In the genomic region with DNA sequence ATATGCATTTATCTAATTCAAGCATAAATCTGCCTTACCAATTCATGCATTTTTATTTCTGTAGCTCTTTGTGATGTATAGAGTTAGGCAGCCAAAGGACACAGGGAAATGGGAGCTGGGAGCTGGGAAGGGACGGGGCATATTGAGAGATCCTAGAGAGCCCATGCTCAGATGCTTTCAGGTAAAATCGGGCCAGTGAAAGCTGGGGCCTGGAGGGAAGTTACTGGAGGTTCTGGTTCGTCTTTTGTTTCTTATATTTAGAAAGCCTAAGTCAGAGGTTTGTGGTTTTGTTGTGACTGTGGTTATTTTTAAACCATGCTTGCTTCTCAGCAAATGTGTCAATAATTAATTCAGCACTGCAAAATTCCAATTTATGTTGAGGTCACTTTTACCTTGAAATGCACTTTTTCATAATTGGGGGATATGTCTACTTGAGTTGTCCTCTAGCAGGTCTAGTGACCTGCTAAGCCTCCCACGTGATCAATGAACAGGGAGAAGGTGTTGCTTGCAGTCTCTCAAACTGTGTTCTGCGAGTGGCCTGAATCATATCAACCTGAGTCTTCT, we compare ENCODE assay signal across 8 cellular contexts. TPM values are rescaled to one million over a fixed set of nuclear protein-coding genes. Genes with fewer than 3 reads are reported as not detected.
DNase-seq lines count a peak whose midpoint lies in the region; FAIRE-seq and TF ChIP-seq lines count a peak whose summit lies in the region.

No MANE protein-coding gene starts in this region.

- H3K9ac ChIP-seq in OCI-LY3 (ENCODE audit: low read length), result peak overlapping the region; percentile 48; the same call in 1 of the 2 replicates
- H3K9ac ChIP-seq in endothelial cell of umbilical vein (replicated peaks; ENCODE audit: extremely low read depth, insufficient read depth, low read length), result no peak overlapping the region

- no peak for TF ChIP-seq POLR2A in endothelial cell of umbilical vein (IDR thresholded peaks at IDR 0.05; ENCODE audit: low read depth, low read length)
- no peak for TF ChIP-seq POLR2A in prostate gland (IDR thresholded peaks at IDR 0.05)

- intact Hi-C loops in activated naive CD4-positive, alpha-beta T cell treated with anti-CD3 and anti-CD28 coated beads for 36 hours (cut with micrococcal nuclease), result loop anchor here (1.0 kb wide), 3 partner anchors 37 to 329 kb away; no protein-coding TSS in a partner anchor
- intact Hi-C loops in endothelial cell of umbilical vein (cut with micrococcal nuclease) (no loop called here), prostate gland (cut with DNase I) (no loop called here)

- H3K36me3 Mint-ChIP-seq in activated naive CD4-positive, alpha-beta T cell treated with anti-CD3 and anti-CD28 coated beads for 36 hours (ENCODE audit: low read depth), result no peaks in the 10 kb centered on the region

- CTCF ChIA-PET in activated naive CD4-positive, alpha-beta T cell treated with anti-CD3 and anti-CD28 coated beads for 36 hours (lab: Charles Lee), result interaction anchor here (0.8 to 1.0 kb wide), 2 partner anchors 19 to 82 kb away, joined by 3 read pairs; a partner anchor contains a TSS
- CTCF ChIA-PET in endothelial cell of umbilical vein (lab: Charles Lee), result interaction anchor here (1.4 kb wide), 1 partner anchor 37 kb away, joined by 7 read pairs; no protein-coding TSS in a partner anchor

- no peaks in the 10 kb centered on the region for H3K27me3 ChIP-seq in OCI-LY3 (ENCODE audit: low read depth, low read length)
- no peaks in the 10 kb centered on the region for H3K27me3 ChIP-seq in endothelial cell of umbilical vein (ENCODE audit: control insufficient read depth in 2 of 2, insufficient read depth in 2 of 2, low read length in 2 of 2)
- no peaks in the 10 kb centered on the region for H3K27me3 ChIP-seq in prostate gland (replicated peaks; ENCODE audit: insufficient read depth)

- no peak for FAIRE-seq in endothelial cell of umbilical vein (lab: Jason Lieb, UNC)

- no peaks in the 10 kb centered on the region for H3K36me3 ChIP-seq in OCI-LY3 (replicated peaks; ENCODE audit: low read depth, low read length)
- no peaks in the 10 kb centered on the region for H3K36me3 ChIP-seq in endothelial cell of umbilical vein (ENCODE audit: control insufficient read depth in 2 of 2, extremely low read depth in 1 of 2, insufficient read depth in 2 of 2, low read length in 2 of 2)
- H3K36me3 ChIP-seq in prostate gland, result no peaks in the 10 kb centered on the region

- no peak for TF ChIP-seq CTCF in OCI-LY3 (IDR thresholded peaks at IDR 0.05; ENCODE audit: low read depth, low read length)
- no peak for TF ChIP-seq CTCF in endothelial cell of umbilical vein (IDR thresholded peaks at IDR 0.05; ENCODE audit: extremely low read depth in 1 of 2, insufficient read depth in 1 of 2, low read depth in 1 of 2, low read length in 2 of 2)
- TF ChIP-seq CTCF in prostate gland (IDR thresholded peaks at IDR 0.05), result no peak

- H3K4me3 ChIP-seq in OCI-LY3 (ENCODE audit: low read length), result peak overlapping the region; percentile 66
- no peak overlapping the region for H3K4me3 ChIP-seq in endothelial cell of umbilical vein (replicated peaks in 1 of 3; ENCODE audit: insufficient read depth in 1 of 3, low read depth in 1 of 3, low read length in 3 of 3)
- H3K4me3 ChIP-seq in prostate gland, result peak overlapping the region; percentile 5 to 20

- H3K27ac ChIP-seq in OCI-LY3 (ENCODE audit: low read length) (peak overlapping the region; percentile 89), endothelial cell of umbilical vein (ENCODE audit: insufficient read depth, low read depth, low read length) (no peak overlapping the region), prostate gland (peak overlapping the region; percentile 52 to 58)

- peaks cover 73% of the 10 kb centered on the region for H3K4me1 Mint-ChIP-seq in activated naive CD4-positive, alpha-beta T cell treated with anti-CD3 and anti-CD28 coated beads for 36 hours (ENCODE audit: low read depth)

- dilution Hi-C loops in endothelial cell of umbilical vein (cut with MboI; ENCODE audit: extremely low pct_ligation_motif_present, low sequenced_read_pairs), result no loop called here

- POLR2A ChIA-PET in endothelial cell of umbilical vein (lab: Charles Lee), result no interaction called here

- no peak for DNase-seq in activated naive CD4-positive, alpha-beta T cell treated with anti-CD3 and anti-CD28 coated beads for 36 hours
- no peak for DNase-seq in activated naive CD4-positive, alpha-beta T cell (lab: John Stamatoyannopoulos, UW)
- DNase-seq in endothelial cell of umbilical vein (ENCODE audit: low read depth, low spot score) (no peak), prostate gland (ENCODE audit: low spot score) (no peak), anterior cingulate cortex (lab: John Stamatoyannopoulos, UW) (no peak), NCI-H146 (lab: John Stamatoyannopoulos, UW) (no peak), LoVo (ENCODE audit: low spot score) (no peak)

- no peaks in the 10 kb centered on the region for H3K9me3 Mint-ChIP-seq in activated naive CD4-positive, alpha-beta T cell treated with anti-CD3 and anti-CD28 coated beads for 36 hours

- H4K20me1 ChIP-seq in OCI-LY3 (ENCODE audit: insufficient read depth, low read length), result no peaks in the 10 kb centered on the region
- H4K20me1 ChIP-seq in endothelial cell of umbilical vein (replicated peaks; ENCODE audit: control insufficient read depth, extremely low read depth, insufficient read depth, low read length), result no peaks in the 10 kb centered on the region

- H3K4me3 Mint-ChIP-seq in activated naive CD4-positive, alpha-beta T cell treated with anti-CD3 and anti-CD28 coated beads for 36 hours, result peak overlapping the region; percentile 51

- H3K79me2 ChIP-seq in OCI-LY3 (ENCODE audit: low read length) (no peaks in the 10 kb centered on the region), endothelial cell of umbilical vein (ENCODE audit: control insufficient read depth, insufficient read depth, low read length) (no peaks in the 10 kb centered on the region)

- peak overlapping the region; percentile 90 for H3K4me2 ChIP-seq in OCI-LY3 (ENCODE audit: low read length)
- H3K4me2 ChIP-seq in endothelial cell of umbilical vein (ENCODE audit: insufficient read depth, low read length), result peak overlapping the region; percentile 44

- no peaks in the 10 kb centered on the region for H3K9me3 ChIP-seq in OCI-LY3 (ENCODE audit: insufficient read depth, low read length)
- no peaks in the 10 kb centered on the region for H3K9me3 ChIP-seq in endothelial cell of umbilical vein (replicated peaks; ENCODE audit: control insufficient read depth, insufficient read depth, low read length)
- H3K9me3 ChIP-seq in prostate gland, result no peaks in the 10 kb centered on the region

- WGBS in prostate gland, result 42% methylated on average over 5 of the region's 5 CpGs

- peaks cover 8% of the 10 kb centered on the region for H3K27me3 Mint-ChIP-seq in activated naive CD4-positive, alpha-beta T cell treated with anti-CD3 and anti-CD28 coated beads for 36 hours (ENCODE audit: low read depth)

- peak overlapping the region; percentile 41 for H3K27ac Mint-ChIP-seq in activated naive CD4-positive, alpha-beta T cell treated with anti-CD3 and anti-CD28 coated beads for 36 hours

- no TSS peak for BruUV-seq in endothelial cell of umbilical vein (replicated peaks; lab: Mats Ljungman, UMichigan)

- peaks cover 56% of the 10 kb centered on the region for H3K4me1 ChIP-seq in OCI-LY3 (ENCODE audit: low read length)
- peaks cover 14% of the 10 kb centered on the region for H3K4me1 ChIP-seq in endothelial cell of umbilical vein (ENCODE audit: control insufficient read depth, extremely low read depth, insufficient read depth, low read length)
- no peaks in the 10 kb centered on the region for H3K4me1 ChIP-seq in prostate gland (replicated peaks)

- no peak overlapping the region for H2AFZ ChIP-seq in OCI-LY3 (ENCODE audit: low read depth, low read length)
- H2AFZ ChIP-seq in endothelial cell of umbilical vein (ENCODE audit: low read depth, low read length), result peak overlapping the region; percentile 57

- H3K9me1 ChIP-seq in endothelial cell of umbilical vein (replicated peaks; ENCODE audit: control insufficient read depth, extremely low read depth, insufficient read depth, low read length), result no peaks in the 10 kb centered on the region

RNA-seq across cellular contexts. Expression of a gene that starts 5.0 kb away (rescaled TPM):
- 10 to 100 TPM; 13.9 to 14.4 TPM for total RNA-seq in activated naive CD4-positive, alpha-beta T cell treated with anti-CD3 and anti-CD28 coated beads for 36 hours
- total RNA-seq in endothelial cell of umbilical vein (2.6 and 3.1 TPM in 2 replicates), prostate gland (1 to 10 TPM; 6.4 to 9.5 TPM)
- polyA plus RNA-seq in endothelial cell of umbilical vein, result 0.91 and 1.2 TPM in 2 replicates
- 2.0 and 2.4 TPM in 2 replicates for polyA plus RNA-seq in endothelial cell of umbilical vein (2011; cell fraction: cytosol; rRNA removed)
- polyA plus RNA-seq in endothelial cell of umbilical vein (2011; cell fraction: nucleus; rRNA removed), result 0.68 and 1.1 TPM in 2 replicates
- polyA plus RNA-seq in endothelial cell of umbilical vein (2012), result 1.4 and 1.7 TPM in 2 replicates
- polyA minus RNA-seq in endothelial cell of umbilical vein, result 1.4 and 1.8 TPM in 2 replicates
- polyA minus RNA-seq in endothelial cell of umbilical vein (2011; cell fraction: cytosol; rRNA and poly(A)+ RNA removed), result 3.0 TPM
- polyA minus RNA-seq in endothelial cell of umbilical vein (2011; cell fraction: nucleus; rRNA and poly(A)+ RNA removed), result 1.1 and 1.3 TPM in 2 replicates

RNA-seq across cellular contexts. Expression of a gene that starts 31.0 kb away (rescaled TPM):
- 10 to 100 TPM; 35.7 to 39.4 TPM for total RNA-seq in activated naive CD4-positive, alpha-beta T cell treated with anti-CD3 and anti-CD28 coated beads for 36 hours
- total RNA-seq in endothelial cell of umbilical vein (0.51 and 1.4 TPM in 2 replicates), prostate gland (1 to 10 TPM; 4.1 TPM)
- 0.16 and 0.23 TPM in 2 replicates for polyA plus RNA-seq in endothelial cell of umbilical vein
- polyA plus RNA-seq in endothelial cell of umbilical vein (2011; cell fraction: cytosol; rRNA removed), result 0.26 and 0.35 TPM in 2 replicates
- polyA plus RNA-seq in endothelial cell of umbilical vein (2011; cell fraction: nucleus; rRNA removed), result 0.20 TPM in 2 replicates
- 0.45 and 0.46 TPM in 2 replicates for polyA plus RNA-seq in endothelial cell of umbilical vein (2012)
- 0.29 and 0.68 TPM in 2 replicates for polyA minus RNA-seq in endothelial cell of umbilical vein
- 1.8 TPM for polyA minus RNA-seq in endothelial cell of umbilical vein (2011; cell fraction: cytosol; rRNA and poly(A)+ RNA removed)
- 0.29 and 0.38 TPM in 2 replicates for polyA minus RNA-seq in endothelial cell of umbilical vein (2011; cell fraction: nucleus; rRNA and poly(A)+ RNA removed)

RNA-seq across cellular contexts. Expression of a gene that starts 45.1 kb away (rescaled TPM):
- not detected for total RNA-seq in activated naive CD4-positive, alpha-beta T cell treated with anti-CD3 and anti-CD28 coated beads for 36 hours
- total RNA-seq in endothelial cell of umbilical vein (not detected in 2 replicates), prostate gland (not detected)
- not detected in 2 replicates for polyA plus RNA-seq in endothelial cell of umbilical vein
- not detected in 2 replicates for polyA plus RNA-seq in endothelial cell of umbilical vein (2011; cell fraction: cytosol; rRNA removed)
- polyA plus RNA-seq in endothelial cell of umbilical vein (2011; cell fraction: nucleus; rRNA removed), result not detected in 2 replicates
- polyA plus RNA-seq in endothelial cell of umbilical vein (2012), result not detected in 2 replicates
- polyA minus RNA-seq in endothelial cell of umbilical vein, result not detected in 2 replicates
- not detected for polyA minus RNA-seq in endothelial cell of umbilical vein (2011; cell fraction: cytosol; rRNA and poly(A)+ RNA removed)
- polyA minus RNA-seq in endothelial cell of umbilical vein (2011; cell fraction: nucleus; rRNA and poly(A)+ RNA removed), result not detected in 2 replicates

RNA-seq across cellular contexts. Expression of a gene that starts 59.6 kb away (rescaled TPM):
- 1 to 10 TPM; 5.9 to 6.0 TPM for total RNA-seq in activated naive CD4-positive, alpha-beta T cell treated with anti-CD3 and anti-CD28 coated beads for 36 hours
- total RNA-seq in endothelial cell of umbilical vein, result 0.39 and 0.75 TPM in 2 replicates
- 0.51 and 0.57 TPM in 2 replicates for polyA plus RNA-seq in endothelial cell of umbilical vein
- 0.63 and 0.82 TPM in 2 replicates for polyA plus RNA-seq in endothelial cell of umbilical vein (2011; cell fraction: cytosol; rRNA removed)
- polyA plus RNA-seq in endothelial cell of umbilical vein (2011; cell fraction: nucleus; rRNA removed), result 0.60 and 0.66 TPM in 2 replicates
- 1.2 and 1.6 TPM in 2 replicates for polyA plus RNA-seq in endothelial cell of umbilical vein (2012)
- polyA minus RNA-seq in endothelial cell of umbilical vein, result 0.51 and 0.68 TPM in 2 replicates
- polyA minus RNA-seq in endothelial cell of umbilical vein (2011; cell fraction: cytosol; rRNA and poly(A)+ RNA removed), result 1.0 TPM
- 0.10 TPM in 1 of 2 replicates, not detected in the other for polyA minus RNA-seq in endothelial cell of umbilical vein (2011; cell fraction: nucleus; rRNA and poly(A)+ RNA removed)
- total RNA-seq in prostate gland, result 10 to 100 TPM in 1 of 2 donors, 1 to 10 TPM in 1; 7.6 to 17.4 TPM

Comparison
In these comparisons a context has a peak if more than half of its experiments do, and no peak if none do; other contexts are left out.
1. H3K4me3 ChIP-seq: peak in OCI-LY3 (single experiment) and prostate gland (2 of 2); none in endothelial cell of umbilical vein (0 of 3).
2. RNA of a gene that starts 31.0 kb away (total RNA-seq): 35.7 to 39.4 TPM in activated naive CD4-positive, alpha-beta T cell treated with anti-CD3 and anti-CD28 coated beads for 36 hours; 4.1 TPM in prostate gland and 0.51 to 1.4 TPM in endothelial cell of umbilical vein; every median in the first group is over 4 times any median in the second.